In the genomic region with DNA sequence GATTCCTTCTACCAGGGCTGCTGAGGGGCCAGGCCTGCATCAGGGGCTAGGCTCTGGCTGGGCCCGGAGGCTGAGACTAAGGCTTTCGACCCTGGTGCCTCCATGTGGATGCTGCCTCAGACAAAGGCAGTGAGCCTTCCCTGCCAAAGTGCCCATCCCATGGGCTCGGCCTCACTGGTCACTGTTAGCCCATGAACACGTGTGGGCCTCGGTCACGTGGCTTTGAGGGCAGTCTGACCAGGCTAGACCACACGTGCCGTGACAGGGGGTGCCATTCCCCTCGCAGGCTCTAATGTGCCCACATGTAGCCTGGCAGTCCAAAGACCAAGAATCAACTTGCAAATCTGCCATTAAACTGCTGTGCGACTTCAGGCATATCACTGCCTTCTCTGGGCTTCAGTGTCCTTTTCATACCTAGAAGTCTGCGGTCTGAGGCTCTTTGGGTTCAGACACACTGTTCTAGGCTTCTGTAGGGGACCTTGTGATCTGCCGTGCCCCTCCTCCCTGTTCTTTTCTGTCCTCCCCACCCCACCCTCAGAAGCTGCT, we compare ENCODE assay signal across 1 cellular context.
TF ChIP-seq lines count a peak whose summit lies in the region.

No MANE protein-coding gene starts in this region.

TF ChIP-seq in GM12878, 131 proteins besides CTCF, POLR2A, EP300 and RAD21:
- TF ChIP-seq USF1 (IDR thresholded peaks at IDR 0.05; ENCODE audit: borderline replicate concordance, extremely low read length, insufficient read depth, low read depth, low read length) (peak; percentile 33), KDM1A (IDR thresholded peaks at IDR 0.05; ENCODE audit: borderline replicate concordance) (no peak), SPI1 (IDR thresholded peaks at IDR 0.05; ENCODE audit: borderline replicate concordance, insufficient read depth, low read depth, low read length) (no peak), CBX3 (IDR thresholded peaks at IDR 0.05; ENCODE audit: borderline replicate concordance, low read depth) (no peak), BHLHE40 (IDR thresholded peaks at IDR 0.05; ENCODE audit: borderline replicate concordance in 1 of 2, low read depth in 2 of 2, low read length in 1 of 2) (peak in 1 of 2 experiments; percentile 19; a peak in 1 of 4 replicates)
